Comparison of ENCODE assay signal across 1 cellular context in genomic region chr17:8939496-8940334, GRCh38.
A peak's percentile ranks its signal among the peaks of the same experiment; 100 is the strongest.
TF ChIP-seq lines count a peak whose summit lies in the region.

No MANE protein-coding gene starts in this region.

TF ChIP-seq in GM12878, 131 proteins besides CTCF, POLR2A, EP300 and RAD21 (continued from another document and continues in another):
- TF ChIP-seq ZNF274 (IDR thresholded peaks at IDR 0.05; ENCODE audit: insufficient read depth, insufficient read length): no peak
- TF ChIP-seq WRNIP1 (IDR thresholded peaks at IDR 0.05; ENCODE audit: borderline replicate concordance, low read depth, low read length): no peak
- TF ChIP-seq HDAC6 (IDR thresholded peaks at IDR 0.05; ENCODE audit: unreplicated experiment): no peak
- TF ChIP-seq JUND (IDR thresholded peaks at IDR 0.05; ENCODE audit: low read depth, low read length): peak; percentile 69; the same call in 1 of the 2 replicates
- no peak for TF ChIP-seq TAF1 (IDR thresholded peaks at IDR 0.05; ENCODE audit: borderline replicate concordance, low read depth, low read length)
- TF ChIP-seq FOS (IDR thresholded peaks at IDR 0.05; ENCODE audit: borderline replicate concordance, extremely low read depth, insufficient read length): no peak
- 0 out of 2 replicates have a peak, but pooled peaks have one; percentile 12 for TF ChIP-seq HDAC2 (IDR thresholded peaks at IDR 0.05)
- no peak for TF ChIP-seq ZSCAN29 (IDR thresholded peaks at IDR 0.05)
- peak; percentile 46; the same call in 1 of the 2 replicates for TF ChIP-seq CHD2 (IDR thresholded peaks at IDR 0.05; ENCODE audit: borderline replicate concordance, low read depth, low read length)
- TF ChIP-seq YBX1 (IDR thresholded peaks at IDR 0.05): no peak
- no peak for TF ChIP-seq SMAD1 (IDR thresholded peaks at IDR 0.05; ENCODE audit: low read depth, partially characterized antibody)
- TF ChIP-seq JUNB (IDR thresholded peaks at IDR 0.05): peak; percentile 99
- TF ChIP-seq ZBTB4 (CRISPR knock-in tag; IDR thresholded peaks at IDR 0.05): no peak
- TF ChIP-seq SUZ12 (IDR thresholded peaks at IDR 0.05; ENCODE audit: unreplicated experiment): no peak
- peak; percentile 83 for TF ChIP-seq SMARCA5 (IDR thresholded peaks at IDR 0.05)
- peak; percentile 99 for TF ChIP-seq IRF4 (IDR thresholded peaks at IDR 0.05; ENCODE audit: low read depth, low read length)
- TF ChIP-seq POLR2AphosphoS2 (IDR thresholded peaks at IDR 0.05; ENCODE audit: low read depth, low read length): no peak
- peak; percentile 74; the same call in 1 of the 2 replicates for TF ChIP-seq PKNOX1 (IDR thresholded peaks at IDR 0.05)
- no peak for TF ChIP-seq EGR1 (IDR thresholded peaks at IDR 0.05; ENCODE audit: borderline replicate concordance in 1 of 2, low read depth in 2 of 2, low read length in 2 of 2)
- 0 out of 2 replicates have a peak, but pooled peaks have one; percentile 57 for TF ChIP-seq NKRF (conservative IDR thresholded peaks at IDR 0.05)
- TF ChIP-seq ZBTB33 (IDR thresholded peaks at IDR 0.05): no peak
- peak; percentile 74 for TF ChIP-seq ZNF217 (IDR thresholded peaks at IDR 0.05)
- peak; percentile 94 for TF ChIP-seq RUNX3 (IDR thresholded peaks at IDR 0.05; ENCODE audit: low read length)
- TF ChIP-seq ZNF207 (IDR thresholded peaks at IDR 0.05; ENCODE audit: borderline replicate concordance): no peak
- peak; percentile 14; the same call in 1 of the 2 replicates for TF ChIP-seq TBL1XR1 (IDR thresholded peaks at IDR 0.05; ENCODE audit: low read depth, low read length)
- TF ChIP-seq ATF7 (IDR thresholded peaks at IDR 0.05; ENCODE audit: low read depth): peak; percentile 48; the same call in 1 of the 2 replicates
- no peak for TF ChIP-seq ATF3 (IDR thresholded peaks at IDR 0.05; ENCODE audit: borderline replicate concordance, extremely low read depth, low read depth, low read length)
- no peak for TF ChIP-seq PAX8 (IDR thresholded peaks at IDR 0.05)
- peak; percentile 82 for TF ChIP-seq GATAD2B (conservative IDR thresholded peaks at IDR 0.05; ENCODE audit: low read depth)
- no peak for TF ChIP-seq PRDM15 (CRISPR knock-in tag; IDR thresholded peaks at IDR 0.05)
- peak; percentile 89; the same call in 1 of the 2 replicates for TF ChIP-seq MTA3 (IDR thresholded peaks at IDR 0.05; ENCODE audit: borderline replicate concordance, low read length)
- peak in 1 of 2 experiments; percentile 78; a peak in 2 of 4 replicates for TF ChIP-seq ETV6 (conservative IDR thresholded peaks at IDR 0.05 in 1 of 2, IDR thresholded peaks at IDR 0.05 in 1 of 2; ENCODE audit: borderline replicate concordance in 1 of 2, low read depth in 1 of 2)
- TF ChIP-seq SMC3 (IDR thresholded peaks at IDR 0.05; ENCODE audit: borderline replicate concordance, low read length): peak; percentile 17; the same call in 1 of the 2 replicates
- no peak for TF ChIP-seq FOXK2 (IDR thresholded peaks at IDR 0.05)
- TF ChIP-seq HDGF (IDR thresholded peaks at IDR 0.05): no peak
- TF ChIP-seq KAT2A (conservative IDR thresholded peaks at IDR 0.05; ENCODE audit: control insufficient read depth, low read depth, low read length): no peak
- TF ChIP-seq SPI1 (IDR thresholded peaks at IDR 0.05; ENCODE audit: borderline replicate concordance, insufficient read depth, low read depth, low read length): no peak
- TF ChIP-seq SP1 (IDR thresholded peaks at IDR 0.05; ENCODE audit: low read depth, low read length): peak; percentile 58
- TF ChIP-seq BRCA1 (IDR thresholded peaks at IDR 0.05; ENCODE audit: low read depth, low read length): no peak
- peak; percentile 46; the same call in 1 of the 2 replicates for TF ChIP-seq RB1 (IDR thresholded peaks at IDR 0.05; ENCODE audit: borderline replicate concordance)
- peak; percentile 96 for TF ChIP-seq BCL3 (IDR thresholded peaks at IDR 0.05; ENCODE audit: borderline replicate concordance, insufficient read depth, low read depth, low read length, poor library complexity, severe bottlenecking)
- no peak for TF ChIP-seq ZBTB11 (CRISPR knock-in tag; IDR thresholded peaks at IDR 0.05)
- TF ChIP-seq USF2 (IDR thresholded peaks at IDR 0.05; ENCODE audit: borderline replicate concordance, low read depth, low read length): peak; percentile 23; the same call in 1 of the 2 replicates
- TF ChIP-seq MYC (IDR thresholded peaks at IDR 0.05; ENCODE audit: insufficient read depth, insufficient read length, insufficient replicate concordance, low read length, severe bottlenecking): no peak
- TF ChIP-seq TCF3 (IDR thresholded peaks at IDR 0.05; ENCODE audit: borderline replicate concordance, insufficient read depth, low read depth, low read length): peak; percentile 95
